Comparison of ENCODE assay signal across 8 cellular contexts in the genomic region with DNA sequence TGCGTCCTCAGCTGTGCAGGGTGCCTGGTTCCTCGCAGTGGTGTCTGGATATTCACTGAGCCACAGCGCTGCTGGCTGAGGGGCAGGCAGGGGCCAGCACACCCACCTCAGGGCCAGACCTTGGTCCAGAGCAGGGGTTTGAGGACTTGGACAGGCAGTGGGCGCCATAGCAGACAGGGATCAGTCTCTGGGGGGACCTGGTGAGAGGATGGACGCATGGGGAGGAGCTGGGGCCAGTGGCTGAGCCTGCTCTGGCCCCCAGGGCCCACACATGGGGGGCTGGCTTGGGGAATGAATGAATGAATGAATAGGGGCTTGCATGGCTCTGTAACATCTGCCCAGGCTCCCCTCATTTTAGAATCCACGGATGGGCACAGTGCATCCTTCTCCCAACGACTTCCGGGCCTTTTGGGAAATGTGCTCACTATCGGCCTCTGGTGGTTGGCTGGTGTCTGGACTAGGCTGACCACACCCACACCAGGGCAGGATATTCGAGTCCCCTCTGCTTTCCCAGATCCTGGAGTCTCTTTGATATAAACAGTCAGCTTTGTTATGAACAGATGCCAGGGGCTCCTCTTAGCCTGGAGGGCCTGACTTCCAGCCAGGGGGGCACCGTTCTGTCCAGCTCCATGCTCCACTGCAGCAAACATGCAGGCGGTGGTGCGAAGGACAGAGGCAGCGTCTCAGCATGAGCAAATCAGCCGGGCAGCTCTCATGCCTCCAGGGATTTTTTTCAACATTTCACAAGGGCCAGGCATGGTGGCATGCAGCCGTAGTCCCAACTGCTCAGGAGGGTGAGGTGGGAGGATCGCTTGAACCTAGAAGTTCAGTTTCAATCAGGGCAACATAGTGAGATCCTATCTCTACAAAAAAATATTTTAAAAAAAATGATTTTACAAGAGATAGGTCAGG.
A peak's percentile ranks its signal among the peaks of the same experiment; 100 is the strongest.
DNase-seq lines count a peak whose midpoint lies in the region; ATAC-seq and TF ChIP-seq lines count a peak whose summit lies in the region.

No MANE protein-coding gene starts in this region.

- no peak for TF ChIP-seq POLR2A in prostate gland (IDR thresholded peaks at IDR 0.05)

- CTCF ChIA-PET in Panc1 (lab: Charles Lee) = no interaction called here

- H3K27me3 ChIP-seq in Panc1 (ENCODE audit: control insufficient read depth, insufficient read depth, low read length) (no peaks in the 10 kb centered on the region), prostate gland (replicated peaks; ENCODE audit: insufficient read depth) (no peaks in the 10 kb centered on the region)

- H3K4me1 ChIP-seq in Panc1 (ENCODE audit: control insufficient read depth, insufficient read depth, low read length) (0 out of 2 replicates have a peak, but pooled peaks cover 3% of the 10 kb centered on the region), prostate gland (replicated peaks) (no peaks in the 10 kb centered on the region)

- H3K27ac ChIP-seq in Panc1 (ENCODE audit: low read length) (peak overlapping the region; percentile 66), prostate gland (no peak overlapping the region)

- DNase-seq in DMS 273 (lab: John Stamatoyannopoulos, UW; ENCODE audit: unreplicated experiment) (peak; percentile 81), HUDEP-2 (lab: John Stamatoyannopoulos, UW; ENCODE audit: unreplicated experiment in 76 of 76) (peak in 49 of 76 experiments; percentile 2 to 68 (median 41)), Panc1 (ENCODE audit: low read depth, low spot score) (peak; percentile 28), cardiac septum (ENCODE audit: low spot score) (peak; percentile 87), prostate gland (ENCODE audit: low spot score) (peak; percentile 64)
- DNase-seq in activated naive CD4-positive, alpha-beta T cell treated with anti-CD3 and anti-CD28 coated beads, Interleukin-2, amount 50 U/mL, for 16 hours = peak; percentile 39

- POLR2A ChIA-PET in Panc1 (lab: Charles Lee) = no interaction called here

- 62% methylated on average over 17 of the region's 17 CpGs for WGBS in prostate gland

- no TSS peak for BruUV-seq in Panc1 (replicated peaks; lab: Mats Ljungman, UMichigan)

- peak; percentile 87 for TF ChIP-seq CTCF in Panc1 (IDR thresholded peaks at IDR 0.05)
- peak; percentile 80 to 90 (median 84) for TF ChIP-seq CTCF in prostate gland (IDR thresholded peaks at IDR 0.05)

- H3K9me3 ChIP-seq in Panc1 (ENCODE audit: control insufficient read depth, insufficient read depth, low read depth, low read length) = no peaks in the 10 kb centered on the region
- no peaks in the 10 kb centered on the region for H3K9me3 ChIP-seq in prostate gland

- H3K4me3 ChIP-seq in Panc1 (ENCODE audit: low read depth in 2 of 2, low read length in 2 of 2) (no peak overlapping the region), prostate gland (no peak overlapping the region)

- in situ Hi-C loops in Panc1 (cut with HindIII; ENCODE audit: low pct_unique_long_range_greater_than_20kb, low sequenced_read_pairs) = no loop called here

- ATAC-seq in Panc1 (peak; percentile 91), GM21825 (IDR thresholded peaks at IDR 0.05; ENCODE audit: unreplicated experiment) (no peak), GM19397 (IDR thresholded peaks at IDR 0.05; ENCODE audit: unreplicated experiment) (no peak)

- H3K36me3 ChIP-seq in Panc1 (ENCODE audit: control insufficient read depth, insufficient read depth, low read length) (no peaks in the 10 kb centered on the region; the same call in none of the 2 replicates), prostate gland (peaks cover 0 to 9% of the 10 kb centered on the region in 2 donors)

- intact Hi-C loops in Panc1 (cut with micrococcal nuclease; ENCODE audit: unreplicated experiment) (no loop called here), cardiac septum (cut with DNase I) (loop anchor here (2.0 kb wide), 1 partner anchor 194 kb away; no protein-coding TSS in a partner anchor), prostate gland (cut with DNase I) (loop anchor here (1.0 kb wide), 1 partner anchor 193 kb away; no protein-coding TSS in a partner anchor)

Comparison
In these comparisons a context has a peak if more than half of its experiments do, and no peak if none do; other contexts are left out.
1. DNase-seq: peak in every context shown above with its lines; median percentile 87 in cardiac septum; 81 in DMS 273; 64 in prostate gland; 41 in HUDEP-2; 39 in activated naive CD4-positive, alpha-beta T cell treated with anti-CD3 and anti-CD28 coated beads, Interleukin-2, amount 50 U/mL, for 16 hours; 28 in Panc1.